19 cellular contexts compared by ENCODE assay signal in the genomic region with DNA sequence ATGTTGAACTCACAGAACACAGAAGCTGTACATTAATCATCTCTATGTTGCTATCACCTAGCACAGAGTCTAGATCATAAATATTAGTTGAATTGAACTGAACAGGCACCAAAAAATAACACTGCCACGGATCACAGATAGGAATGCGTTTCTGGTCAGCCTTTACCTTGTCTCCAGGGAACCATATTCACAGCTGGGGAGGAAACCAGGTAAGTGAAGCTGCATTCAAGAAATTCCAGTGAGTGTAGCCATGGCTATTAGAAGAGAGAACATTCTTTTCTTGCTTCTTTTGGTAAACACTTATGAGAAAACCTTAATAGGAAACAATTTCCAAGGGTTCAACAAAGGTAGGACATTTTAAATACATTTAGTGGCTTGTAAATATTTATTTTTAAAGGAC.
"Had no signal": no experiment of that assay in that cellular context is flagged by ENCODE, and none has a peak within 500 bp of the region (broad histone marks: within the 10 kb centered on the region; RNA-seq: fewer than 3 reads in every experiment).

No MANE protein-coding gene starts in this region.

- H3K27ac Mint-ChIP-seq: activated CD4-positive, alpha-beta T cell treated with anti-CD3 and anti-CD28 coated beads for 36 hours; activated naive CD4-positive, alpha-beta T cell treated with anti-CD3 and anti-CD28 coated beads, Interleukin-2, amount 50 U/mL, for 24 hours; immature natural killer cell; stimulated activated memory B cell treated with anti-CD40 and anti-IgM and Interleukin-4, amounts not matched to agents 10 μg/mL and 1 μg/mL and 100 μg/mL, for 72 hours had no signal

- H3K27ac ChIP-seq: gastrocnemius medialis, ovary, testis had no signal

- H3K4me3 Mint-ChIP-seq: activated CD4-positive, alpha-beta T cell treated with anti-CD3 and anti-CD28 coated beads for 36 hours; activated naive CD4-positive, alpha-beta T cell treated with anti-CD3 and anti-CD28 coated beads, Interleukin-2, amount 50 U/mL, for 24 hours; immature natural killer cell; stimulated activated memory B cell treated with anti-CD40 and anti-IgM and Interleukin-4, amounts not matched to agents 10 μg/mL and 1 μg/mL and 100 μg/mL, for 72 hours had no signal

- H3K27me3 ChIP-seq: gastrocnemius medialis, ovary, testis had no signal

- H3K9me3 ChIP-seq: gastrocnemius medialis, ovary, testis had no signal

- H3K36me3 Mint-ChIP-seq: activated naive CD4-positive, alpha-beta T cell treated with anti-CD3 and anti-CD28 coated beads, Interleukin-2, amount 50 U/mL, for 24 hours; stimulated activated memory B cell treated with anti-CD40 and anti-IgM and Interleukin-4, amounts not matched to agents 10 μg/mL and 1 μg/mL and 100 μg/mL, for 72 hours had no signal

- H3K36me3 ChIP-seq: gastrocnemius medialis, ovary had no signal

- H3K4me1 ChIP-seq: gastrocnemius medialis, testis had no signal

- H3K4me3 ChIP-seq: gastrocnemius medialis, ovary, testis had no signal

- DNase-seq: activated CD4-positive, alpha-beta T cell treated with anti-CD3 and anti-CD28 coated beads for 36 hours; activated CD4-positive, alpha-beta T cell treated with anti-CD3 and anti-CD28 coated beads, Interleukin-2, amount 50 U/mL, for 48 hours; activated gamma-delta T cell; cerebellar nuclear complex; cortex of kidney; effector CD4-positive, alpha-beta T cell; gastrocnemius medialis; head of caudate nucleus; immature natural killer cell; left colon; ovary; stimulated activated CD4-positive, alpha-beta T cell treated with anti-CD3 and anti-CD28 coated beads, Interleukin-4, amount 100 ng/mL, for 4 hours; SW 1271; T-helper 2 cell; testis had no signal

- H3K4me1 Mint-ChIP-seq: activated CD4-positive, alpha-beta T cell treated with anti-CD3 and anti-CD28 coated beads for 36 hours; activated naive CD4-positive, alpha-beta T cell treated with anti-CD3 and anti-CD28 coated beads, Interleukin-2, amount 50 U/mL, for 24 hours; immature natural killer cell; stimulated activated memory B cell treated with anti-CD40 and anti-IgM and Interleukin-4, amounts not matched to agents 10 μg/mL and 1 μg/mL and 100 μg/mL, for 72 hours had no signal

- ATAC-seq: activated CD4-positive, alpha-beta T cell treated with anti-CD3 and anti-CD28 coated beads for 36 hours; esophagus mucosa; gastrocnemius medialis; left colon; sciatic nerve; stimulated activated memory B cell treated with anti-CD40 and anti-IgM and Interleukin-4, amounts not matched to agents 10 μg/mL and 1 μg/mL and 100 μg/mL, for 72 hours had no signal
